In genomic region chr1:171796592-171796991, GRCh38 we compare ENCODE assay signal across 19 cellular contexts.
"Had no signal": no experiment of that assay in that cellular context is flagged by ENCODE, and none has a peak within 500 bp of the region (broad histone marks: within the 10 kb centered on the region; RNA-seq: fewer than 3 reads in every experiment).

No MANE protein-coding gene starts in this region.

- H3K27ac Mint-ChIP-seq: neural progenitor cell had no signal

- H3K4me3 ChIP-seq: colonic mucosa, heart left ventricle, lung, neural progenitor cell, ovary, right atrium auricular region, stomach had no signal

- H3K4me1 ChIP-seq: colonic mucosa, neural progenitor cell, right atrium auricular region had no signal

- H3K27me3 Mint-ChIP-seq: naive thymus-derived CD8-positive, alpha-beta T cell had no signal

- H3K27ac ChIP-seq: colonic mucosa, heart left ventricle, neural progenitor cell, ovary, right atrium auricular region, stomach had no signal

- H3K9me3 Mint-ChIP-seq: naive thymus-derived CD8-positive, alpha-beta T cell; neural progenitor cell had no signal

- H3K9me3 ChIP-seq: colonic mucosa, heart left ventricle, ovary, right atrium auricular region, stomach had no signal

- DNase-seq: colonic mucosa; dermis blood vessel endothelial cell; effector CD4-positive, alpha-beta T cell; heart left ventricle; hippocampal formation; left colon; left ventricle myocardium superior; mesendoderm; naive thymus-derived CD8-positive, alpha-beta T cell; nucleus accumbens; ovary; small intestine; stimulated activated CD4-positive, alpha-beta T cell treated with anti-CD3 and anti-CD28 coated beads, Interleukin-12 subunit alpha, Interleukin-12 subunit beta, amount 100 ng/mL, for 4 hours; stomach; substantia nigra; trophoblast cell had no signal

- ATAC-seq: heart left ventricle; left colon; left ventricle myocardium superior; naive thymus-derived CD8-positive, alpha-beta T cell had no signal

- H3K4me3 Mint-ChIP-seq: naive thymus-derived CD8-positive, alpha-beta T cell; neural progenitor cell had no signal

- H3K27me3 ChIP-seq: colonic mucosa, heart left ventricle, neural progenitor cell, ovary, right atrium auricular region, stomach had no signal

- H3K36me3 ChIP-seq: colonic mucosa, neural progenitor cell, ovary had no signal
